In genomic region chr18:57210101-57210661, GRCh38 we compare ENCODE assay signal across 8 cellular contexts.
DNase-seq lines count a peak whose midpoint lies in the region; ATAC-seq, FAIRE-seq and TF ChIP-seq lines count a peak whose summit lies in the region.

No MANE protein-coding gene starts in this region.

- no peaks in the 10 kb centered on the region for H3K9me1 ChIP-seq in endothelial cell of umbilical vein (replicated peaks; ENCODE audit: control insufficient read depth, extremely low read depth, insufficient read depth, low read length)

- intact Hi-C loops in endothelial cell of umbilical vein (cut with micrococcal nuclease), result no loop called here
- intact Hi-C loops in mucosa of descending colon (cut with DNase I, micrococcal nuclease), result no loop called here

- H3K36me3 ChIP-seq in endothelial cell of umbilical vein (ENCODE audit: control insufficient read depth in 2 of 2, extremely low read depth in 1 of 2, insufficient read depth in 2 of 2, low read length in 2 of 2), result no peaks in the 10 kb centered on the region
- H3K36me3 ChIP-seq in mucosa of descending colon (ENCODE audit: low read depth), result no peaks in the 10 kb centered on the region

- CTCF ChIA-PET in endothelial cell of umbilical vein (lab: Charles Lee), result interaction anchor here (1.0 kb wide), 1 partner anchor 341 kb away, joined by 5 read pairs; no protein-coding TSS in a partner anchor

- ATAC-seq in mucosa of descending colon, result peak; percentile 95
- ATAC-seq in GM18520 (IDR thresholded peaks at IDR 0.05; ENCODE audit: unreplicated experiment), result no peak
- no peak for ATAC-seq in HG03097 (IDR thresholded peaks at IDR 0.05; ENCODE audit: low FRiP score, unreplicated experiment)

- peaks cover 0 to 2% of the 10 kb centered on the region in 2 experiments for H3K27me3 ChIP-seq in endothelial cell of umbilical vein (ENCODE audit: control insufficient read depth in 2 of 2, insufficient read depth in 2 of 2, low read length in 2 of 2)

- FAIRE-seq in endothelial cell of umbilical vein (lab: Jason Lieb, UNC), result peak; percentile 65

- no peak for TF ChIP-seq POLR2A in endothelial cell of umbilical vein (IDR thresholded peaks at IDR 0.05; ENCODE audit: low read depth, low read length)

- TF ChIP-seq CTCF in endothelial cell of umbilical vein (IDR thresholded peaks at IDR 0.05; ENCODE audit: extremely low read depth in 1 of 2, insufficient read depth in 1 of 2, low read depth in 1 of 2, low read length in 2 of 2), result no peak
- no peak for TF ChIP-seq CTCF in mucosa of descending colon (IDR thresholded peaks at IDR 0.05)

- H3K79me2 ChIP-seq in endothelial cell of umbilical vein (ENCODE audit: control insufficient read depth, insufficient read depth, low read length), result no peaks in the 10 kb centered on the region

- H3K4me1 ChIP-seq in endothelial cell of umbilical vein (ENCODE audit: control insufficient read depth, extremely low read depth, insufficient read depth, low read length) (peaks cover 3% of the 10 kb centered on the region), mucosa of descending colon (ENCODE audit: low read depth) (peaks cover 13% of the 10 kb centered on the region)

- DNase-seq in DMS53 (lab: John Stamatoyannopoulos, UW) (peak; percentile 87), HS-5 (ENCODE audit: low read depth) (peak; percentile 26), RPMI8226 (peak; percentile 4), endothelial cell of umbilical vein (ENCODE audit: low read depth, low spot score) (peak; percentile 65), mucosa of descending colon (peak; percentile 58 to 68 (median 64))
- no peak for DNase-seq in central memory CD4-positive, alpha-beta T cell

- no peak overlapping the region for H3K9ac ChIP-seq in endothelial cell of umbilical vein (replicated peaks; ENCODE audit: extremely low read depth, insufficient read depth, low read length)

- H3K4me3 ChIP-seq in endothelial cell of umbilical vein (replicated peaks in 1 of 3; ENCODE audit: insufficient read depth in 1 of 3, low read depth in 1 of 3, low read length in 3 of 3) (no peak overlapping the region), mucosa of descending colon (no peak overlapping the region)

- POLR2A ChIA-PET in endothelial cell of umbilical vein (lab: Charles Lee), result no interaction called here

- no peak overlapping the region for H3K4me2 ChIP-seq in endothelial cell of umbilical vein (ENCODE audit: insufficient read depth, low read length)

- no TSS peak for BruUV-seq in endothelial cell of umbilical vein (replicated peaks; lab: Mats Ljungman, UMichigan)

- H2AFZ ChIP-seq in endothelial cell of umbilical vein (ENCODE audit: low read depth, low read length), result no peak overlapping the region

- no peaks in the 10 kb centered on the region for H3K9me3 ChIP-seq in endothelial cell of umbilical vein (replicated peaks; ENCODE audit: control insufficient read depth, insufficient read depth, low read length)
- H3K9me3 ChIP-seq in mucosa of descending colon, result no peaks in the 10 kb centered on the region

- no peaks in the 10 kb centered on the region for H4K20me1 ChIP-seq in endothelial cell of umbilical vein (replicated peaks; ENCODE audit: control insufficient read depth, extremely low read depth, insufficient read depth, low read length)

- H3K27ac ChIP-seq in endothelial cell of umbilical vein (ENCODE audit: insufficient read depth, low read depth, low read length), result no peak overlapping the region

- dilution Hi-C loops in endothelial cell of umbilical vein (cut with MboI; ENCODE audit: extremely low pct_ligation_motif_present, low sequenced_read_pairs), result no loop called here

TF ChIP-seq in endothelial cell of umbilical vein, 7 proteins besides CTCF, POLR2A, EP300 and RAD21:
- no peak for TF ChIP-seq MYC (IDR thresholded peaks at IDR 0.05; ENCODE audit: low read depth, low read length)
- peak; percentile 80 for TF ChIP-seq FOS (IDR thresholded peaks at IDR 0.05; ENCODE audit: borderline replicate concordance, insufficient read depth, low read length)
- peak; percentile 62 for TF ChIP-seq JUN (IDR thresholded peaks at IDR 0.05; ENCODE audit: borderline replicate concordance, insufficient read depth, insufficient read length, low read depth)
TF ChIP-seq in endothelial cell of umbilical vein: peak in this region for 2.
